Comparison of ENCODE assay signal across 1 cellular context in genomic region chr17:14143678-14144077, GRCh38.
TF ChIP-seq lines count a peak whose summit lies in the region.

No MANE protein-coding gene starts in this region.

TF ChIP-seq in H1, 55 proteins besides CTCF, POLR2A, EP300 and RAD21 (continued from another document):
- TF ChIP-seq YY1 (IDR thresholded peaks at IDR 0.05; ENCODE audit: low read depth, low read length), result no peak
- no peak for TF ChIP-seq SAP30 (IDR thresholded peaks at IDR 0.05; ENCODE audit: insufficient read depth, insufficient replicate concordance, low read length)
- no peak for TF ChIP-seq FOSL1 (IDR thresholded peaks at IDR 0.05; ENCODE audit: insufficient read depth, low read depth, low read length)
- TF ChIP-seq KDM5A (IDR thresholded peaks at IDR 0.05; ENCODE audit: low read length), result no peak
- no peak for TF ChIP-seq TBP (IDR thresholded peaks at IDR 0.05; ENCODE audit: low read depth, low read length)
- TF ChIP-seq SUZ12 (IDR thresholded peaks at IDR 0.05; ENCODE audit: low read length), result no peak
- TF ChIP-seq BRCA1 (IDR thresholded peaks at IDR 0.05; ENCODE audit: low read depth, low read length), result no peak
- TF ChIP-seq SIX5 (IDR thresholded peaks at IDR 0.05; ENCODE audit: low read depth, low read length), result no peak
- no peak for TF ChIP-seq CHD2 (IDR thresholded peaks at IDR 0.05; ENCODE audit: low read length)
- no peak for TF ChIP-seq NANOG (IDR thresholded peaks at IDR 0.05; ENCODE audit: insufficient read depth, low read depth, low read length, poor library complexity, severe bottlenecking)
- TF ChIP-seq TAF1 (IDR thresholded peaks at IDR 0.05; ENCODE audit: low read depth, low read length), result no peak
- TF ChIP-seq HDAC2 (IDR thresholded peaks at IDR 0.05; ENCODE audit: borderline replicate concordance in 1 of 2, low read depth in 2 of 2, low read length in 2 of 2), result no peak
TF ChIP-seq in H1: peak in this region for 0.
